Comparison of ENCODE assay signal across 14 cellular contexts in the genomic region with DNA sequence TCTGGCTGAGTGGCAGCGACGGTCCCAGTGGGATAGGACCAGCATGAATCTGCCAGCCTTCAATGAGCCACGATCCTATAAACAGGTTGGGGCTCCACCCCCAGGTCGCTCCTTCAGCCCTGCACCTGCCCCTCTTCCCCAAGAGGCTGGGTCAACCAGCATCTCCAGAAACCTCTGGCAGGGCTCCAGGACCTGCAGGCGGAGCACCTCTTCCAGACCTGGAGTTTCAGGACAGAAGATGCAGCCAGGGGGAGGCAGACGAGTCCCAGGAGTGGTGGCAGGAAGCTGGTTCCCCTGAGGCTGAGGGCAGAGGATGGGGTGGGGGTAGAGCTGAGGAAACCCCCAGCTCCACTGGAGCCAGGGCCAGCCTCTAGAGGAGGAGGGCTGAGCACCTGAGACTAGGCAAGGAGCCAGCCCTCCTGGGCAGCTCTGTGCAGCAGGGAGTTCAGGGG. TPM values are rescaled to one million over a fixed set of nuclear protein-coding genes. Genes with fewer than 3 reads are reported as not detected.
DNase-seq lines count a peak whose midpoint lies in the region; ATAC-seq, FAIRE-seq and TF ChIP-seq lines count a peak whose summit lies in the region.
"Had no signal": no experiment of that assay in that cellular context is flagged by ENCODE, and none has a peak within 500 bp of the region (broad histone marks: within the 10 kb centered on the region; RNA-seq: fewer than 3 reads in every experiment).

A gene with protein sequence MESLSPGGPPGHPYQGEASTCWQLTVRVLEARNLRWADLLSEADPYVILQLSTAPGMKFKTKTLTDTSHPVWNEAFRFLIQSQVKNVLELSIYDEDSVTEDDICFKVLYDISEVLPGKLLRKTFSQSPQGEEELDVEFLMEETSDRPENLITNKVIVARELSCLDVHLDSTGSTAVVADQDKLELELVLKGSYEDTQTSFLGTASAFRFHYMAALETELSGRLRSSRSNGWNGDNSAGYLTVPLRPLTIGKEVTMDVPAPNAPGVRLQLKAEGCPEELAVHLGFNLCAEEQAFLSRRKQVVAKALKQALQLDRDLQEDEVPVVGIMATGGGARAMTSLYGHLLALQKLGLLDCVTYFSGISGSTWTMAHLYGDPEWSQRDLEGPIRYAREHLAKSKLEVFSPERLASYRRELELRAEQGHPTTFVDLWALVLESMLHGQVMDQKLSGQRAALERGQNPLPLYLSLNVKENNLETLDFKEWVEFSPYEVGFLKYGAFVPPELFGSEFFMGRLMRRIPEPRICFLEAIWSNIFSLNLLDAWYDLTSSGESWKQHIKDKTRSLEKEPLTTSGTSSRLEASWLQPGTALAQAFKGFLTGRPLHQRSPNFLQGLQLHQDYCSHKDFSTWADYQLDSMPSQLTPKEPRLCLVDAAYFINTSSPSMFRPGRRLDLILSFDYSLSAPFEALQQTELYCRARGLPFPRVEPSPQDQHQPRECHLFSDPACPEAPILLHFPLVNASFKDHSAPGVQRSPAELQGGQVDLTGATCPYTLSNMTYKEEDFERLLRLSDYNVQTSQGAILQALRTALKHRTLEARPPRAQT (minus strand): TSS at position 51 of the 452 bp plus-strand sequence. CDS start 103 bp downstream, outside the sequence.

- FAIRE-seq in GM18507 (lab: Jason Lieb, UNC): peak; percentile 61
- FAIRE-seq in GM12892 (lab: Jason Lieb, UNC): no peak
- FAIRE-seq: frontal cortex had no signal

- ATAC-seq in GM21786 (IDR thresholded peaks at IDR 0.05; ENCODE audit: unreplicated experiment) (no peak), HG03439 (IDR thresholded peaks at IDR 0.05; ENCODE audit: unreplicated experiment) (no peak)

- H3K27me3 ChIP-seq in parathyroid adenoma (ENCODE audit: control insufficient read depth, insufficient read depth, low read length): no peaks in the 10 kb centered on the region

- TF ChIP-seq CTCF in VCaP (conservative IDR thresholded peaks at IDR 0.05) (peak; percentile 49), parathyroid adenoma (IDR thresholded peaks at IDR 0.05) (peak; percentile 5)

- H3K9ac ChIP-seq in parathyroid adenoma: no peak within 1 kb of the TSS
- H3K9ac ChIP-seq: GM23248 had no signal

- H3K79me2 ChIP-seq in parathyroid adenoma: no peaks in the 10 kb centered on the region

- no peak within 1 kb of the TSS for H3K4me3 ChIP-seq in parathyroid adenoma (ENCODE audit: low read depth, low read length)
- H3K4me3 ChIP-seq: GM23248, sigmoid colon had no signal

- H3K9me3 ChIP-seq in parathyroid adenoma (ENCODE audit: control insufficient read depth, low read length): no peaks in the 10 kb centered on the region
- H3K9me3 ChIP-seq: Caco-2, sigmoid colon had no signal

- DNase-seq in GM18507 (ENCODE audit: extremely low spot score, insufficient read length, low read depth): no peak
- DNase-seq in NCI-H187 treated with DMSO at 0.1 percent for 48 hours (lab: John Stamatoyannopoulos, UW): peak; percentile 76
- no peak for DNase-seq in GM12892 (ENCODE audit: insufficient read length)
- DNase-seq: Caco-2, GM23248, islet precursor cell, naive B cell, NCI-H226, sigmoid colon had no signal

- H3K27ac ChIP-seq in VCaP: peak within 1 kb of the TSS; percentile 25
- no peak within 1 kb of the TSS for H3K27ac ChIP-seq in parathyroid adenoma
- H3K27ac ChIP-seq: GM23248, sigmoid colon had no signal

- no peaks in the 10 kb centered on the region for H3K36me3 ChIP-seq in parathyroid adenoma (ENCODE audit: control insufficient read depth, insufficient read depth, low read length)
- H3K36me3 ChIP-seq: sigmoid colon had no signal

- no peaks in the 10 kb centered on the region for H3K4me1 ChIP-seq in parathyroid adenoma
- H3K4me1 ChIP-seq: sigmoid colon had no signal

- H3K4me2 ChIP-seq in parathyroid adenoma (ENCODE audit: low read length): no peak within 1 kb of the TSS

- H2AFZ ChIP-seq in parathyroid adenoma: no peak within 1 kb of the TSS
- H2AFZ ChIP-seq: GM23248 had no signal

- no peak for TF ChIP-seq POLR2A in GM12892 (IDR thresholded peaks at IDR 0.05; ENCODE audit: low read depth, low read length)

RNA-seq across cellular contexts. Expression of the gene that starts here (rescaled TPM):
- polyA plus RNA-seq in GM12892 (2012; ENCODE audit: missing spikeins): not detected
- polyA plus RNA-seq: GM23248 had no signal
